ENCODE assay signal across 9 cellular contexts in the genomic region with DNA sequence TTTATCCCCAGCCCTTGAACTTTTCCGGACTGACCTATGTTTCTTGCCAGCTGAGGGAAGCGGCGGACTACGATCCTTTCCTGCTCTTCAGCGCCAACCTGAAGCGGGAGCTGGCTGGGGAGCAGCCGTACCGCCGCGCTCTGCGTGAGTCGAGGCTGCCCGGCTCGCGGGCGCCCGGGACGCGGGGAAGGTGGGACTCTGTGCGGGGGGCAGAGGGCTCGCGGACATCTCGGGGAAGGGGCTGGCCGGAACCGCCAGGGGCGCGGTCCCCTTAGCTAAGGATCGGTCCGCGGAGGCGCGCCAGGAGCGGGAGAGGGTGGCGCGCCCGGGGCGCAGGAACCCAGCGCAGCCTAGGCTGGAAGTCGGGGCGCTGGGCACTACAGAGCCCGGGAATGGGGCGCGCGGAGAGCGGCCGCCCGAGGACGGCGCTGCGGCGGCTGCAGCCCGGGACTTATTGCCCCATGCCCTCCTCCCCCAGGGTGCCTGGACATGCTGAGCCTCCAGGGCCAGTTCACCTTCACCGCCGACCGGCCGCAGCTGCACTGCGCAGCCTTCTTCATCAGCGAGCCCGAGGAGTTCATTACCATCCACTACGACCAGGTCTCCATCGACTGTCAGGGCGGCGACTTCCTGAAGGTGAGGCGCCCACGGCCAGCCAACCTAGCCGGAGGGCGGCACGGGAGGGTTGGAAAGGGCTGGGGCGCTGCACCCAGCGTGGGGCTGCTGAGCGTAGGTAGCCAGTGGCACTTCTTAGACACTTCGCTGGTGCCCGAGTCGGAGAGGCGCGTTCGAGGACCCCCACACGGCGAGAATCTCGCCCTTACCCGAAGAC. TPM values are rescaled to one million over a fixed set of nuclear protein-coding genes. Genes with fewer than 3 reads are reported as not detected.
A peak's percentile ranks its signal among the peaks of the same experiment; 100 is the strongest.
DNase-seq lines count a peak whose midpoint lies in the region; ATAC-seq, FAIRE-seq and TF ChIP-seq lines count a peak whose summit lies in the region.
"Had no signal": no experiment of that assay in that cellular context is flagged by ENCODE, and none has a peak within 500 bp of the region (broad histone marks: within the 10 kb centered on the region; RNA-seq: fewer than 3 reads in every experiment).

No MANE protein-coding gene starts in this region.

- H3K9me3 ChIP-seq in HUES64 (ENCODE audit: insufficient read depth, low read depth, low read length) (no peaks in the 10 kb centered on the region), GM12878 (replicated peaks; ENCODE audit: control insufficient read depth, insufficient read depth, low read length) (no peaks in the 10 kb centered on the region)

- TF ChIP-seq RAD21 in GM12878 (IDR thresholded peaks at IDR 0.05; ENCODE audit: insufficient read depth, low read depth, low read length): no peak

- RAD21 ChIA-PET in GM12878 (lab: Charles Lee; ENCODE audit: unreplicated experiment): no interaction called here

- no peaks in the 10 kb centered on the region for H3K36me3 ChIP-seq in HUES64 (ENCODE audit: insufficient read depth, low read length)
- H3K36me3 ChIP-seq in GM12878 (ENCODE audit: control insufficient read depth in 2 of 2, insufficient read depth in 2 of 2, low read length in 1 of 2): no peaks in the 10 kb centered on the region

- POLR2A ChIA-PET in GM12878 (lab: Charles Lee): no interaction called here

- SMC1A ChIA-PET in GM12878 (lab: Charles Lee; ENCODE audit: uncharacterized antibody, unreplicated experiment): no interaction called here

- H3K9ac ChIP-seq in HUES64 (ENCODE audit: low read depth, low read length) (peak overlapping the region; percentile 32; the same call in 1 of the 2 replicates), GM12878 (ENCODE audit: control insufficient read depth, insufficient read depth, low read length) (no peak overlapping the region)

- CTCF ChIA-PET in GM12878 (lab: Yijun Ruan, JAX): interaction anchor here (0.9 to 1.2 kb wide), 2 partner anchors 9 to 86 kb away, joined by 3 read pairs; no protein-coding TSS in a partner anchor

- TF ChIP-seq CTCF in GM12878 (IDR thresholded peaks at IDR 0.05 in 2 of 3, conservative IDR thresholded peaks at IDR 0.05 in 1 of 3; ENCODE audit: control insufficient read depth in 2 of 3, extremely low read depth in 1 of 3, insufficient read depth in 1 of 3, low read depth in 3 of 3, low read length in 3 of 3) (no peak), GM13976 (IDR thresholded peaks at IDR 0.05; ENCODE audit: borderline replicate concordance, control extremely low read depth, extremely low read depth, insufficient read depth, missing control alignments) (no peak)

- H3K27me3 ChIP-seq in HUES64 (ENCODE audit: insufficient read depth, low read length) (peaks cover 55% of the 10 kb centered on the region), GM12878 (replicated peaks in 1 of 2; ENCODE audit: control insufficient read depth in 2 of 2, insufficient read depth in 2 of 2, low read length in 1 of 2) (peaks cover 8 to 12% of the 10 kb centered on the region in 2 experiments)

- BruUV-seq in GM12878 (replicated peaks; lab: Mats Ljungman, UMichigan): no TSS peak

- no peak for TF ChIP-seq POLR2A in GM12878 (IDR thresholded peaks at IDR 0.05; ENCODE audit: low read depth, low read length)

- H3K4me1 ChIP-seq in HUES64 (ENCODE audit: insufficient read depth, low read length): peaks cover 6% of the 10 kb centered on the region; the same call in 1 of the 2 replicates
- H3K4me1 ChIP-seq in GM12878 (ENCODE audit: control insufficient read depth, insufficient read depth, low read length): no peaks in the 10 kb centered on the region

- no peak for TF ChIP-seq EP300 in GM12878 (IDR thresholded peaks at IDR 0.05; ENCODE audit: borderline replicate concordance in 1 of 2, control insufficient read depth in 1 of 2, low read depth in 2 of 2, low read length in 2 of 2)

- H3K4me3 ChIP-seq in HUES64 (ENCODE audit: low read length) (peak overlapping the region; percentile 63), GM12878 (no peak overlapping the region), skin epidermis (peak overlapping the region in 6 of 7 experiments; percentile 15 to 25 (median 22))

- no peak overlapping the region for H3K4me2 ChIP-seq in GM12878 (ENCODE audit: control insufficient read depth, insufficient read depth)

- FAIRE-seq in GM12878 (lab: Jason Lieb, UNC): no peak

- DNase-seq in GM12878 (ENCODE audit: low read depth, low spot score) (no peak), iPS-NIHi7 (ENCODE audit: extremely low spot score) (peak; percentile 43), SKM-1 (lab: John Stamatoyannopoulos, UW; ENCODE audit: unreplicated experiment) (no peak), GM13976 (ENCODE audit: low spot score) (no peak), cortex of kidney (lab: John Stamatoyannopoulos, UW) (no peak), A172 (ENCODE audit: low spot score) (no peak)
- DNase-seq: T-cell had no signal

- intact Hi-C loops in GM12878 (cut with micrococcal nuclease; ENCODE audit: unreplicated experiment): no loop called here

- no peak for ATAC-seq in GM12878
- ATAC-seq: T-cell had no signal

- H3K27ac ChIP-seq in HUES64 (ENCODE audit: low read depth, low read length): no peak overlapping the region
- no peak overlapping the region for H3K27ac ChIP-seq in GM12878 (ENCODE audit: control insufficient read depth, insufficient read depth)
- H3K27ac ChIP-seq in skin epidermis: no peak overlapping the region

- H3K79me2 ChIP-seq in GM12878 (ENCODE audit: control insufficient read depth, insufficient read depth, low read length): no peaks in the 10 kb centered on the region

- in situ Hi-C loops in GM12878 (cut with MboI): no loop called here
- in situ Hi-C loops in GM13976 (cut with MboI; ENCODE audit: low sequenced_read_pairs, unreplicated experiment): no loop called here

- WGBS in HUES64: 1% methylated on average over 81 of the region's 81 CpGs
- WGBS in GM12878 (ENCODE audit: insufficient coverage, insufficient replicate concordance, low lambda C conversion rate, missing lambda C conversion rate): 30% methylated on average over 49 of the region's 81 CpGs

- no peak overlapping the region for H2AFZ ChIP-seq in GM12878 (ENCODE audit: control insufficient read depth, low read depth, low read length)

- no peaks in the 10 kb centered on the region for H4K20me1 ChIP-seq in GM12878 (ENCODE audit: control insufficient read depth, insufficient read depth)

TF ChIP-seq in GM12878, 131 proteins besides CTCF, POLR2A, EP300 and RAD21:
- TF ChIP-seq RCOR1 (conservative IDR thresholded peaks at IDR 0.05; ENCODE audit: low read depth, low read length): no peak
- peak; percentile 49 for TF ChIP-seq HDAC6 (IDR thresholded peaks at IDR 0.05; ENCODE audit: unreplicated experiment)

RNA-seq across cellular contexts. Expression of a gene that starts 0.9 kb away (rescaled TPM):
- polyA plus RNA-seq in HUES64 (2013, experiment 1 of 2): 2.0 TPM
- 2.3 TPM for polyA plus RNA-seq in HUES64 (2013, experiment 2 of 2)
- total RNA-seq in GM12878 (2013; cell fraction: nucleolus; rRNA removed): 4.2 and 4.7 TPM in 2 replicates
- total RNA-seq in GM12878 (2014; rRNA removed) (not detected in 2 replicates), GM12878 (2014; rRNA removed; fragmentation: Illumina TruSeq; extraction: Trizol) (0.09 TPM in 1 of 2 replicates, not detected in the other), GM12878 (2021) (not detected in 2 replicates)
- polyA plus RNA-seq in GM12878 (2011; ENCODE audit: low read depth): 0.58 TPM
- polyA plus RNA-seq in GM12878 (2011; rRNA removed) (0.04 and 0.24 TPM in 2 replicates), GM12878 (2014; fragmentation: Illumina TruSeq; extraction: Trizol) (not detected in 2 replicates), GM12878 (2014; fragmentation: Nextera tagmentation; extraction: Ambion mirVana) (not detected), GM12878 (2014; rRNA removed) (0.11 and 0.32 TPM in 2 replicates), GM12878 (2016; fragmentation: Nextera tagmentation; extraction: Ambion mirVana) (not detected)
- 0.03 TPM in 1 of 2 replicates, not detected in the other for polyA plus RNA-seq in GM12878 (2011; cell fraction: cytosol; rRNA removed)
- 0.64 and 0.99 TPM in 2 replicates for polyA plus RNA-seq in GM12878 (2011; cell fraction: nucleus; rRNA removed)
- polyA plus RNA-seq in GM12878 (2012): 0.06 and 0.09 TPM in 2 replicates
- polyA minus RNA-seq in GM12878 (2011; rRNA and poly(A)+ RNA removed): 0.21 and 1.5 TPM in 2 replicates
- polyA minus RNA-seq in GM12878 (2011; cell fraction: cytosol; rRNA and poly(A)+ RNA removed): not detected in 2 replicates
- not detected in 2 replicates for polyA minus RNA-seq in GM12878 (2011; cell fraction: nucleus; rRNA and poly(A)+ RNA removed)
- total RNA-seq in A172 (2014; rRNA removed; shearing (Covaris generic)): 0.14 TPM in 1 of 2 replicates, not detected in the other
